ENCODE assay signal across 11 cellular contexts in the genomic region with DNA sequence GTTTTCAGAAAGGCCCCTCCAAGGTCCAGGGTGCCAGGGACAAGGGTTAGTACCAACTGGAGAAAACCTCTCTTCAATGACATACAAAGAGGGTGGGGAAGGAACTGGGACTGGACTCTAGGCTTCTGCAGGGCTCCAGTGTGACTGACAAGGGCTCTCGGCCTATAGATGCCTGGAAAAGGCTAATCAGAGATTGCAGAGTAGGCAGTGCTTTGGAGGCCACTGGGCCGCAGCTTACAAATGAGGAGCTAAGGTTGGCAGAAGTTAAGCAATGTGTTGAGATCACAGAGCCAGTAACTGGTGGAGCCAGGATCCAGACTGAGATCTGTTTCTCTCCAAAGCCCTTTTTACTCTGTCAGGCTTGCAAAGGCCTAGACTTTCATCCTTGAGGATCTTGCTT. TPM values are rescaled to one million over a fixed set of nuclear protein-coding genes. Genes with fewer than 3 reads are reported as not detected.
DNase-seq lines count a peak whose midpoint lies in the region; ATAC-seq and TF ChIP-seq lines count a peak whose summit lies in the region.
"Had no signal": no experiment of that assay in that cellular context is flagged by ENCODE, and none has a peak within 500 bp of the region (broad histone marks: within the 10 kb centered on the region; RNA-seq: fewer than 3 reads in every experiment).

No MANE protein-coding gene starts in this region.

- no peaks in the 10 kb centered on the region for H3K36me3 ChIP-seq in CD8-positive, alpha-beta T cell (ENCODE audit: insufficient read depth, low read length)
- H3K36me3 ChIP-seq in PC-9 (ENCODE audit: low read depth) (no peaks in the 10 kb centered on the region), neuronal stem cell (replicated peaks in 1 of 2; ENCODE audit: control insufficient read depth in 2 of 2, insufficient read depth in 2 of 2, low read length in 2 of 2) (no peaks in the 10 kb centered on the region)

- H2AFZ ChIP-seq in PC-9 = no peak overlapping the region
- peak overlapping the region; percentile 92 for H2AFZ ChIP-seq in neuronal stem cell (ENCODE audit: low read length)

- no peaks in the 10 kb centered on the region for H3K27me3 ChIP-seq in CD8-positive, alpha-beta T cell (ENCODE audit: insufficient read depth, low read length)
- H3K27me3 ChIP-seq in PC-9 (ENCODE audit: insufficient read depth, low read depth) = no peaks in the 10 kb centered on the region
- H3K27me3 ChIP-seq in neuronal stem cell (ENCODE audit: control insufficient read depth in 3 of 3, insufficient read depth in 3 of 3, low read depth in 1 of 3, low read length in 3 of 3) = no peaks in the 10 kb centered on the region

- H3K4me1 Mint-ChIP-seq in CD8-positive, alpha-beta T cell (ENCODE audit: low read depth) = peaks cover 55% of the 10 kb centered on the region
- peaks cover 34% of the 10 kb centered on the region for H3K4me1 Mint-ChIP-seq in glutamatergic neuron (ENCODE audit: low read depth, unreplicated experiment)

- no peak overlapping the region for H3K9ac ChIP-seq in neuronal stem cell (ENCODE audit: low read depth, low read length, poor library complexity)
- H3K9ac ChIP-seq: SK-N-SH had no signal

- no peak overlapping the region for H3K4me3 ChIP-seq in CD8-positive, alpha-beta T cell (ENCODE audit: low read depth, low read length)
- H3K4me3 ChIP-seq in PC-9 (peak overlapping the region; percentile 49; the same call in 1 of the 2 replicates), neuronal stem cell (ENCODE audit: low read length in 2 of 2) (no peak overlapping the region)
- H3K4me3 ChIP-seq: GM12878 had no signal

- no peaks in the 10 kb centered on the region for H3K79me1 ChIP-seq in neuronal stem cell (ENCODE audit: low read depth, low read length)

- peaks cover 42% of the 10 kb centered on the region for H3K4me1 ChIP-seq in CD8-positive, alpha-beta T cell (ENCODE audit: insufficient read depth, low read length)
- H3K4me1 ChIP-seq in PC-9 (replicated peaks; ENCODE audit: insufficient read depth) (peaks cover 70% of the 10 kb centered on the region), neuronal stem cell (ENCODE audit: control insufficient read depth in 2 of 2, insufficient read depth in 1 of 2, low read depth in 1 of 2, low read length in 2 of 2) (peaks cover 27 to 38% of the 10 kb centered on the region in 2 donors)

- H2BK15ac ChIP-seq in neuronal stem cell (ENCODE audit: low read length) = peak overlapping the region; percentile 60

- no peaks in the 10 kb centered on the region for H4K20me1 ChIP-seq in PC-9 (ENCODE audit: insufficient read depth)

- peak overlapping the region; percentile 34 for H3K18ac ChIP-seq in neuronal stem cell (ENCODE audit: low read length)

- H3K27me3 Mint-ChIP-seq in CD8-positive, alpha-beta T cell (ENCODE audit: low read depth) = no peaks in the 10 kb centered on the region
- H3K27me3 Mint-ChIP-seq in glutamatergic neuron (ENCODE audit: unreplicated experiment) = peaks cover 13% of the 10 kb centered on the region

- H4K8ac ChIP-seq in neuronal stem cell (ENCODE audit: low read depth, low read length) = no peak overlapping the region

- H3F3A ChIP-seq in PC-9 (ENCODE audit: insufficient read depth, low read depth) = peaks cover 49% of the 10 kb centered on the region

- peak overlapping the region; percentile 86 for H3K4me2 ChIP-seq in PC-9
- H3K4me2 ChIP-seq in neuronal stem cell (ENCODE audit: insufficient read depth, low read length, poor library complexity, severe bottlenecking) = no peak overlapping the region
- H3K4me2 ChIP-seq: SK-N-SH had no signal

- no peak for ATAC-seq in CD8-positive, alpha-beta T cell
- ATAC-seq: GM12878 had no signal

- no peak overlapping the region for H3K27ac ChIP-seq in CD8-positive, alpha-beta T cell (ENCODE audit: low read depth, low read length)
- H3K27ac ChIP-seq in PC-9 (peak overlapping the region; percentile 79), neuronal stem cell (replicated peaks; ENCODE audit: low read length) (no peak overlapping the region)

- H2BK120ac ChIP-seq in neuronal stem cell (ENCODE audit: low read depth, low read length) = no peak overlapping the region

- CTCF ChIA-PET in CD8-positive, alpha-beta T cell (lab: Charles Lee) = interaction anchor here (1.0 to 7.1 kb wide), 6 partner anchors 9 to 100 kb away, joined by 3 to 43 read pairs (median 6); no protein-coding TSS in a partner anchor
- CTCF ChIA-PET in PC-9 (lab: Charles Lee) = interaction anchor here (0.5 to 1.1 kb wide), 4 partner anchors 8 to 323 kb away, joined by 3 to 10 read pairs (median 4); no protein-coding TSS in a partner anchor

- BruUV-seq in PC-9 (replicated peaks; lab: Mats Ljungman, UMichigan) = no TSS peak

- POLR2A ChIA-PET in CD8-positive, alpha-beta T cell (lab: Charles Lee) = no interaction called here
- POLR2A ChIA-PET in PC-9 (lab: Charles Lee; ENCODE audit: unreplicated experiment) = interaction anchor here (0.6 to 1.1 kb wide), 2 partner anchors 50 to 101 kb away, joined by 3 read pairs; no protein-coding TSS in a partner anchor

- H3K4me3 Mint-ChIP-seq in CD8-positive, alpha-beta T cell = no peak overlapping the region
- H3K4me3 Mint-ChIP-seq in glutamatergic neuron (ENCODE audit: unreplicated experiment) = peak overlapping the region; percentile 66

- H3K14ac ChIP-seq in neuronal stem cell (ENCODE audit: low read length) = no peak overlapping the region

- H3K79me2 ChIP-seq in PC-9 (ENCODE audit: low read depth) = no peaks in the 10 kb centered on the region

- WGBS in neuronal stem cell (ENCODE audit: extremely low coverage in 2 of 2, insufficient read length in 2 of 2, insufficient replicate concordance in 1 of 2), 2 donors = no CpG with 5 or more reads among the region's 2 CpGs

- no peaks in the 10 kb centered on the region for H3K9me3 ChIP-seq in CD8-positive, alpha-beta T cell (ENCODE audit: low read length)
- no peaks in the 10 kb centered on the region for H3K9me3 ChIP-seq in PC-9 (ENCODE audit: insufficient read depth, low read depth)
- H3K9me3 ChIP-seq in neuronal stem cell (replicated peaks in 1 of 2; ENCODE audit: control insufficient read depth in 2 of 2, insufficient read depth in 1 of 2, low read depth in 1 of 2, low read length in 2 of 2) = no peaks in the 10 kb centered on the region
- H3K9me3 ChIP-seq: SK-N-SH had no signal

- no peaks in the 10 kb centered on the region for H3K9me3 Mint-ChIP-seq in CD8-positive, alpha-beta T cell
- H3K9me3 Mint-ChIP-seq in glutamatergic neuron (ENCODE audit: unreplicated experiment) = peaks cover 1% of the 10 kb centered on the region

- no peak overlapping the region for H4K91ac ChIP-seq in neuronal stem cell (ENCODE audit: low read depth, low read length, poor library complexity)

- H2BK12ac ChIP-seq in neuronal stem cell (ENCODE audit: low read length) = no peak overlapping the region

- H3K4ac ChIP-seq in neuronal stem cell (ENCODE audit: low read length) = no peak overlapping the region

- intact Hi-C loops in CD8-positive, alpha-beta T cell (cut with DNase I, micrococcal nuclease) = loop anchor here in 1 of 2 experiments (10.0 kb wide), 3 partner anchors 215 to 595 kb away; a partner anchor contains a TSS
- intact Hi-C loops in PC-9 (cut with micrococcal nuclease; ENCODE audit: unreplicated experiment) = loop anchor here (10.0 kb wide), 1 partner anchor 215 kb away; a partner anchor contains a TSS

- DNase-seq in CD8-positive, alpha-beta T cell = no peak
- DNase-seq in PC-9 (no peak), glutamatergic neuron (no peak), neuronal stem cell (ENCODE audit: low spot score) (no peak), NCI-H187 (lab: John Stamatoyannopoulos, UW) (no peak), cerebellar nuclear complex (lab: John Stamatoyannopoulos, UW) (no peak), SK-N-DZ (ENCODE audit: low spot score) (no peak)
- no peak for DNase-seq in stimulated activated naive CD4-positive, alpha-beta T cell (lab: John Stamatoyannopoulos, UW)
- DNase-seq: activated CD4-positive, alpha-beta T cell treated with anti-CD3 and anti-CD28 coated beads, Interleukin-2, amount 50 U/mL, for 4 hours; SK-N-SH had no signal

- peak overlapping the region; percentile 76 for H2AK5ac ChIP-seq in neuronal stem cell (ENCODE audit: low read depth, low read length)

- H3K27ac Mint-ChIP-seq in CD8-positive, alpha-beta T cell = peak overlapping the region; percentile 25
- H3K27ac Mint-ChIP-seq in glutamatergic neuron (ENCODE audit: unreplicated experiment) = peak overlapping the region; percentile 17

- peaks cover 4% of the 10 kb centered on the region for H3K36me3 Mint-ChIP-seq in CD8-positive, alpha-beta T cell
- H3K36me3 Mint-ChIP-seq in glutamatergic neuron (ENCODE audit: unreplicated experiment) = no peaks in the 10 kb centered on the region

- H3K9me2 ChIP-seq in PC-9 (ENCODE audit: insufficient read depth) = no peaks in the 10 kb centered on the region
- H3K9me2 ChIP-seq: SK-N-SH had no signal

- no peak for TF ChIP-seq CTCF in CD8-positive, alpha-beta T cell (IDR thresholded peaks at IDR 0.05)
- no peak for TF ChIP-seq CTCF in PC-9 (conservative IDR thresholded peaks at IDR 0.05)
- TF ChIP-seq CTCF in glutamatergic neuron (IDR thresholded peaks at IDR 0.05; ENCODE audit: partially characterized antibody, unreplicated experiment) = no peak

- H3K23ac ChIP-seq in neuronal stem cell (ENCODE audit: low read depth, low read length, poor library complexity) = no peak overlapping the region

- peak overlapping the region; percentile 47 for H2BK5ac ChIP-seq in neuronal stem cell (ENCODE audit: low read length)

RNA-seq across cellular contexts. Expression of a gene that starts 7.4 kb away (rescaled TPM):
- total RNA-seq in CD8-positive, alpha-beta T cell = 100 to 1,000 TPM; 131 to 135 TPM
- total RNA-seq in PC-9 (2021) = 49.3 and 67.5 TPM in 2 replicates
- 60.9 TPM for total RNA-seq in glutamatergic neuron (ENCODE audit: unreplicated experiment)
- polyA plus RNA-seq in neuronal stem cell (2013, experiment 1 of 2) = 33.3 TPM
- 32.3 TPM for polyA plus RNA-seq in neuronal stem cell (2013, experiment 2 of 2)
- 54.5 and 58.7 TPM in 2 replicates for polyA plus RNA-seq in SK-N-DZ (2014; cell fraction: cytosol; rRNA removed)
- 148 and 162 TPM in 2 replicates for polyA plus RNA-seq in SK-N-DZ (2014; cell fraction: nucleus; rRNA removed)

RNA-seq across cellular contexts. Expression of a gene that starts 41.7 kb away (rescaled TPM):
- 1 to 10 TPM; 3.6 TPM for total RNA-seq in CD8-positive, alpha-beta T cell
- total RNA-seq in PC-9 (2021) (399 and 464 TPM in 2 replicates), glutamatergic neuron (ENCODE audit: unreplicated experiment) (846 TPM)
- polyA plus RNA-seq in neuronal stem cell (2013, experiment 1 of 2) = 1,851 TPM
- polyA plus RNA-seq in neuronal stem cell (2013, experiment 2 of 2) = 1,853 TPM
- polyA plus RNA-seq in SK-N-DZ (2014; cell fraction: cytosol; rRNA removed) = 2,839 and 3,450 TPM in 2 replicates
- polyA plus RNA-seq in SK-N-DZ (2014; cell fraction: nucleus; rRNA removed) = 2,101 and 2,397 TPM in 2 replicates

RNA-seq across cellular contexts. Expression of a gene that starts 51.8 kb away (rescaled TPM):
- total RNA-seq in CD8-positive, alpha-beta T cell = 1 to 10 TPM; 2.9 to 4.1 TPM
- total RNA-seq in PC-9 (2021) (0.31 TPM in 1 of 2 replicates, not detected in the other), glutamatergic neuron (ENCODE audit: unreplicated experiment) (8.5 TPM)
- polyA plus RNA-seq in neuronal stem cell (2013, experiment 1 of 2) = 0.10 TPM
- polyA plus RNA-seq in neuronal stem cell (2013, experiment 2 of 2) = 0.15 TPM
- polyA plus RNA-seq in SK-N-DZ (2014; cell fraction: cytosol; rRNA removed) = 2.3 and 4.6 TPM in 2 replicates
- polyA plus RNA-seq in SK-N-DZ (2014; cell fraction: nucleus; rRNA removed) = 1.6 and 2.3 TPM in 2 replicates

Comparison
In these comparisons a context has a peak if more than half of its experiments do, and no peak if none do; other contexts are left out.
1. RNA of a gene that starts 41.7 kb away (total RNA-seq): 846 TPM in glutamatergic neuron (single experiment) and 399 to 464 TPM in PC-9; 3.6 TPM in CD8-positive, alpha-beta T cell; every median in the first group is over 10 times any median in the second.